1 cellular context compared by ENCODE assay signal in the genomic region with DNA sequence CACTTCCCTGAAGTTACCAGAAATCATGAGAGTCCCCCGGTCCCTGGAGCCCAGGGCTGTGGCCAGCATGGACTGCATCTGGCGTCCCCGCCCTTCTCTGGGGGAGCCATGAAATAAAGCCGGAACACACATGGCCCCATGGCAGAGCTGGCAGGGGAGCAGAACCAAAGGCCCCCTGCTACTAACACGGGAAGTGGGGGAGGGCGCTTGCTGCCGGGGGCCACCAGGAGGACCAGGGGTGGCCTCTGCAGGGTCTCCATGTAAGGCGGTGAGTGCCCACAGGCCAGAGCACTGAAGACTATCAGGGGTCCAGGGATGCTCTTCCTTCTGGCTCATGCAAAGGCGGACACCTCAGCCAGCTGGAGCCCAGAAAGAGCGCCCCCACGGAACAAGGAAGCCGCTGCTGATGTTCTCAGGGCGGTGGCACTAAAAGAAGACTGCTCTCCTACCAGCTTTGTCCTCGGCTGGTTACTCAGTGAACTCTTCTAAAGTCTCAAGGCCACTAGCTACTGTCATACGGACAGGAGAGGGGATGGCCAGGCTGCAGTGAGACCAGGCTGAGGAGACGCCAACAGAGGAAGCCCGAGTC.
TF ChIP-seq lines count a peak whose summit lies in the region.

No MANE protein-coding gene starts in this region.

TF ChIP-seq in GM23338, 12 proteins besides CTCF, POLR2A, EP300 and RAD21:
- TF ChIP-seq ZNF462 (CRISPR knock-in tag; IDR thresholded peaks at IDR 0.05) (no peak), NANOG (IDR thresholded peaks at IDR 0.05; ENCODE audit: borderline replicate concordance) (no peak), EZH2phosphoT487 (IDR thresholded peaks at IDR 0.05; ENCODE audit: unreplicated experiment) (no peak), ZNF114 (CRISPR knock-in tag; IDR thresholded peaks at IDR 0.05) (no peak), CREB1 (CRISPR knock-in tag; IDR thresholded peaks at IDR 0.05; ENCODE audit: low read depth) (no peak), ETS1 (IDR thresholded peaks at IDR 0.05) (no peak), JUNB (IDR thresholded peaks at IDR 0.05; ENCODE audit: unreplicated experiment) (no peak)
